Comparison of ENCODE assay signal across 1 cellular context in genomic region chr16:56628486-56629035, GRCh38.
TF ChIP-seq lines count a peak whose summit lies in the region.

No MANE protein-coding gene starts in this region.

TF ChIP-seq in liver, 16 proteins besides CTCF, POLR2A, EP300 and RAD21 (continued from another document):
- no peak for TF ChIP-seq REST (IDR thresholded peaks at IDR 0.05)
- TF ChIP-seq YY1 (IDR thresholded peaks at IDR 0.05), result no peak
- no peak for TF ChIP-seq SP1 (IDR thresholded peaks at IDR 0.05)
- no peak for TF ChIP-seq RXRA (IDR thresholded peaks at IDR 0.05)
- TF ChIP-seq JUND (IDR thresholded peaks at IDR 0.05), result no peak
- TF ChIP-seq HNF4G (IDR thresholded peaks at IDR 0.05), result no peak
- TF ChIP-seq, protein P1, sequence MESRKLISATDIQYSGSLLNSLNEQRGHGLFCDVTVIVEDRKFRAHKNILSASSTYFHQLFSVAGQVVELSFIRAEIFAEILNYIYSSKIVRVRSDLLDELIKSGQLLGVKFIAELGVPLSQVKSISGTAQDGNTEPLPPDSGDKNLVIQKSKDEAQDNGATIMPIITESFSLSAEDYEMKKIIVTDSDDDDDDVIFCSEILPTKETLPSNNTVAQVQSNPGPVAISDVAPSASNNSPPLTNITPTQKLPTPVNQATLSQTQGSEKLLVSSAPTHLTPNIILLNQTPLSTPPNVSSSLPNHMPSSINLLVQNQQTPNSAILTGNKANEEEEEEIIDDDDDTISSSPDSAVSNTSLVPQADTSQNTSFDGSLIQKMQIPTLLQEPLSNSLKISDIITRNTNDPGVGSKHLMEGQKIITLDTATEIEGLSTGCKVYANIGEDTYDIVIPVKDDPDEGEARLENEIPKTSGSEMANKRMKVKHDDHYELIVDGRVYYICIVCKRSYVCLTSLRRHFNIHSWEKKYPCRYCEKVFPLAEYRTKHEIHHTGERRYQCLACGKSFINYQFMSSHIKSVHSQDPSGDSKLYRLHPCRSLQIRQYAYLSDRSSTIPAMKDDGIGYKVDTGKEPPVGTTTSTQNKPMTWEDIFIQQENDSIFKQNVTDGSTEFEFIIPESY (IDR thresholded peaks at IDR 0.05), result no peak
- TF ChIP-seq FOXA2 (IDR thresholded peaks at IDR 0.05), result no peak
- TF ChIP-seq, protein P2, sequence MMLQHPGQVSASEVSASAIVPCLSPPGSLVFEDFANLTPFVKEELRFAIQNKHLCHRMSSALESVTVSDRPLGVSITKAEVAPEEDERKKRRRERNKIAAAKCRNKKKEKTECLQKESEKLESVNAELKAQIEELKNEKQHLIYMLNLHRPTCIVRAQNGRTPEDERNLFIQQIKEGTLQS (IDR thresholded peaks at IDR 0.05), result no peak
- TF ChIP-seq NR2F2 (IDR thresholded peaks at IDR 0.05), result no peak
- TF ChIP-seq FOXA1 (IDR thresholded peaks at IDR 0.05), result no peak
- no peak for TF ChIP-seq MAX (IDR thresholded peaks at IDR 0.05)
TF ChIP-seq in liver: peak in this region for 0.
